In the genomic region with DNA sequence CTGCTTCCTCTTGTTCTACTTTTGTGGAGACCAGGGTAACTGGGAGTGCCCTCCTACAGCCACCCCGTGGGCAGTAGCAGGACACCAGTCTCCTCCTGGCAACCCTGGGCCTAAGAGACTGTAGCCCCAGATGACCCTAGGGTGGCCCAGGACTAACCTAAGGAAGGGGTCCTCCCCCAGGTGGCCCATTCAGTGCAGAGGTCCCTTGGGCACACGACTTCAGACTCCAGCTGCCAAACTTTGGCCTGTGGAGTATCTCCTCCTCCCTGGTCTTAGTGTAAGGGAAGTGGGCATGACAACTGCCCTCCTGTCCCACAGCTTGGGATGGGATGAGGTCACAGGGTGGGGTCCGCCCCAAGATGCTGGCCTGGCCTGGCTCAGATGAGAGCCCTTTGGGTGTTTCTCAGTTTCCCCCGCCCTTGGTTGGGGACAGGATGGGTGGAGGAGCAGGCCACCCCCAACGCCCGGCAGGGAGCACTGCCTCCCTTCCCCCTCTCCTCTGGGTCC, we compare ENCODE assay signal across 1 cellular context.
TF ChIP-seq lines count a peak whose summit lies in the region.

No MANE protein-coding gene starts in this region.

TF ChIP-seq in HEK293, 187 proteins besides CTCF, POLR2A, EP300 and RAD21 (continued from another document):
- TF ChIP-seq, protein P1, sequence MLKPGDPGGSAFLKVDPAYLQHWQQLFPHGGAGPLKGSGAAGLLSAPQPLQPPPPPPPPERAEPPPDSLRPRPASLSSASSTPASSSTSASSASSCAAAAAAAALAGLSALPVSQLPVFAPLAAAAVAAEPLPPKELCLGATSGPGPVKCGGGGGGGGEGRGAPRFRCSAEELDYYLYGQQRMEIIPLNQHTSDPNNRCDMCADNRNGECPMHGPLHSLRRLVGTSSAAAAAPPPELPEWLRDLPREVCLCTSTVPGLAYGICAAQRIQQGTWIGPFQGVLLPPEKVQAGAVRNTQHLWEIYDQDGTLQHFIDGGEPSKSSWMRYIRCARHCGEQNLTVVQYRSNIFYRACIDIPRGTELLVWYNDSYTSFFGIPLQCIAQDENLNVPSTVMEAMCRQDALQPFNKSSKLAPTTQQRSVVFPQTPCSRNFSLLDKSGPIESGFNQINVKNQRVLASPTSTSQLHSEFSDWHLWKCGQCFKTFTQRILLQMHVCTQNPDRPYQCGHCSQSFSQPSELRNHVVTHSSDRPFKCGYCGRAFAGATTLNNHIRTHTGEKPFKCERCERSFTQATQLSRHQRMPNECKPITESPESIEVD (tag by site-specific recombination; IDR thresholded peaks at IDR 0.05), result no peak
- TF ChIP-seq, protein P2, sequence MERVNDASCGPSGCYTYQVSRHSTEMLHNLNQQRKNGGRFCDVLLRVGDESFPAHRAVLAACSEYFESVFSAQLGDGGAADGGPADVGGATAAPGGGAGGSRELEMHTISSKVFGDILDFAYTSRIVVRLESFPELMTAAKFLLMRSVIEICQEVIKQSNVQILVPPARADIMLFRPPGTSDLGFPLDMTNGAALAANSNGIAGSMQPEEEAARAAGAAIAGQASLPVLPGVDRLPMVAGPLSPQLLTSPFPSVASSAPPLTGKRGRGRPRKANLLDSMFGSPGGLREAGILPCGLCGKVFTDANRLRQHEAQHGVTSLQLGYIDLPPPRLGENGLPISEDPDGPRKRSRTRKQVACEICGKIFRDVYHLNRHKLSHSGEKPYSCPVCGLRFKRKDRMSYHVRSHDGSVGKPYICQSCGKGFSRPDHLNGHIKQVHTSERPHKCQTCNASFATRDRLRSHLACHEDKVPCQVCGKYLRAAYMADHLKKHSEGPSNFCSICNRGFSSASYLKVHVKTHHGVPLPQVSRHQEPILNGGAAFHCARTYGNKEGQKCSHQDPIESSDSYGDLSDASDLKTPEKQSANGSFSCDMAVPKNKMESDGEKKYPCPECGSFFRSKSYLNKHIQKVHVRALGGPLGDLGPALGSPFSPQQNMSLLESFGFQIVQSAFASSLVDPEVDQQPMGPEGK (tag by site-specific recombination; IDR thresholded peaks at IDR 0.05), result peak; percentile 7; the same call in 1 of the 2 replicates
- peak; percentile 43; the same call in 1 of the 2 replicates for TF ChIP-seq GLIS1 (tag by site-specific recombination; IDR thresholded peaks at IDR 0.05)
TF ChIP-seq in HEK293: peak in this region for 7.
